ENCODE assay signal across 34 cellular contexts in genomic region chr6:105943514-105943913, GRCh38.
"Had no signal": no experiment of that assay in that cellular context is flagged by ENCODE, and none has a peak within 500 bp of the region (broad histone marks: within the 10 kb centered on the region; RNA-seq: fewer than 3 reads in every experiment).

No MANE protein-coding gene starts in this region.

- H3K9me3 ChIP-seq: MG63 had no signal

- H3K36me3 ChIP-seq: MG63 had no signal

- DNase-seq: Karpas-422, Kasumi-1, MG63, MM.1S, MV-4-11, NCI-H1048, NCI-H1092, NCI-H1092 treated with DMSO at 0.1 percent for 48 hours, NCI-H1105, NCI-H1105 treated with DMSO at 0.1 percent for 48 hours, NCI-H1417, NCI-H1417 treated with DMSO at 0.1 percent for 48 hours, NCI-H1436, NCI-H1436 treated with DMSO at 0.1 percent for 48 hours, NCI-H146, NCI-H1694, NCI-H1694 treated with DMSO at 0.1 percent for 48 hours, NCI-H187, NCI-H187 treated with DMSO at 0.1 percent for 48 hours, NCI-H1930, NCI-H2029, NCI-H2029 treated with DMSO at 0.1 percent for 48 hours, NCI-H2081, NCI-H2081 treated with DMSO at 0.1 percent for 48 hours, NCI-H2107, NCI-H2171, NCI-H2171 treated with DMSO at 0.1 percent for 48 hours, NCI-H2227 treated with DMSO at 0.1 percent for 48 hours, NCI-H226, NCI-H345, NCI-H446, NCI-H446 treated with DMSO at 0.1 percent for 48 hours, NCI-H510A, NCI-H510A treated with DMSO at 0.1 percent for 48 hours had no signal

- H3K4me3 ChIP-seq: MG63 had no signal

- H3K27me3 ChIP-seq: MG63 had no signal
